ENCODE assay signal across 17 cellular contexts in genomic region chr16:16027728-16028310, GRCh38.
A peak's percentile ranks its signal among the peaks of the same experiment; 100 is the strongest.
DNase-seq lines count a peak whose midpoint lies in the region; ATAC-seq and TF ChIP-seq lines count a peak whose summit lies in the region.
"Had no signal": no experiment of that assay in that cellular context is flagged by ENCODE, and none has a peak within 500 bp of the region (broad histone marks: within the 10 kb centered on the region; RNA-seq: fewer than 3 reads in every experiment).

No MANE protein-coding gene starts in this region.

- peak; percentile 9 for DNase-seq in GF-D8 (lab: John Stamatoyannopoulos, UW)
- DNase-seq in PC-9, result no peak
- DNase-seq in glutamatergic neuron, result no peak
- no peak for DNase-seq in progenitor cell of endocrine pancreas (ENCODE audit: low spot score, unreplicated experiment)
- DNase-seq in LoVo (ENCODE audit: low spot score), result no peak
- DNase-seq in foreskin melanocyte, result no peak
- DNase-seq in stimulated activated naive B cell treated with anti-CD40 and anti-IgM and Interleukin-4, amounts not matched to agents 10 μg/mL and 1 μg/mL and 100 μg/mL, for 72 hours, result no peak
- DNase-seq in OCI-M1 (lab: John Stamatoyannopoulos, UW), result no peak
- DNase-seq: DMS 273 treated with DMSO at 0.1 percent for 48 hours; KBM-7; NCI-H2029 treated with DMSO at 0.1 percent for 48 hours; RPMI8226; stimulated activated CD4-positive, alpha-beta T cell treated with anti-CD3 and anti-CD28 coated beads, Interleukin-2, amount 100 ng/mL, for 24 hours; stimulated activated naive CD4-positive, alpha-beta T cell treated with Interleukin-2 at 50 U/mL for 16 hours had no signal

- peaks cover 63% of the 10 kb centered on the region for H3F3A ChIP-seq in PC-9 (ENCODE audit: insufficient read depth, low read depth)

- POLR2A ChIA-PET in PC-9 (lab: Charles Lee; ENCODE audit: unreplicated experiment), result no interaction called here

- H3K27me3 ChIP-seq in PC-9 (ENCODE audit: insufficient read depth, low read depth), result no peaks in the 10 kb centered on the region

- H3K9me2 ChIP-seq in PC-9 (ENCODE audit: insufficient read depth), result no peaks in the 10 kb centered on the region

- H3K36me3 ChIP-seq in PC-9 (ENCODE audit: low read depth), result peaks cover 28% of the 10 kb centered on the region

- H3K79me2 ChIP-seq in PC-9 (ENCODE audit: low read depth), result peaks cover 69% of the 10 kb centered on the region

- CTCF ChIA-PET in PC-9 (lab: Charles Lee), result no interaction called here

- ATAC-seq in stimulated activated naive B cell treated with anti-CD40 and anti-IgM and Interleukin-4, amounts not matched to agents 10 μg/mL and 1 μg/mL and 100 μg/mL, for 72 hours (replicated peaks), result no peak
- ATAC-seq: HCT116 had no signal

- TF ChIP-seq CTCF in PC-9 (conservative IDR thresholded peaks at IDR 0.05) (no peak), glutamatergic neuron (IDR thresholded peaks at IDR 0.05; ENCODE audit: partially characterized antibody, unreplicated experiment) (no peak), progenitor cell of endocrine pancreas (IDR thresholded peaks at IDR 0.05; ENCODE audit: unreplicated experiment) (no peak)

- H3K4me1 Mint-ChIP-seq in glutamatergic neuron (ENCODE audit: low read depth, unreplicated experiment) (no peaks in the 10 kb centered on the region), progenitor cell of endocrine pancreas (ENCODE audit: low read depth) (peaks cover 15% of the 10 kb centered on the region)
- peaks cover 22 to 43% of the 10 kb centered on the region in 2 donors for H3K4me1 Mint-ChIP-seq in stimulated activated naive B cell treated with anti-CD40 and anti-IgM and Interleukin-4, amounts not matched to agents 10 μg/mL and 1 μg/mL and 100 μg/mL, for 72 hours

- peak overlapping the region; percentile 43; the same call in 1 of the 2 replicates for H3K4me3 ChIP-seq in PC-9

- H3K27me3 Mint-ChIP-seq in glutamatergic neuron (ENCODE audit: unreplicated experiment), result no peaks in the 10 kb centered on the region
- H3K27me3 Mint-ChIP-seq in progenitor cell of endocrine pancreas, result no peaks in the 10 kb centered on the region
- H3K27me3 Mint-ChIP-seq in stimulated activated naive B cell treated with anti-CD40 and anti-IgM and Interleukin-4, amounts not matched to agents 10 μg/mL and 1 μg/mL and 100 μg/mL, for 72 hours, result no peaks in the 10 kb centered on the region

- H3K27ac ChIP-seq in PC-9, result peak overlapping the region; percentile 90
- H3K27ac ChIP-seq: epithelial cell of prostate, VCaP had no signal

- peaks cover 4% of the 10 kb centered on the region for H3K36me3 Mint-ChIP-seq in glutamatergic neuron (ENCODE audit: unreplicated experiment)
- peaks cover 9% of the 10 kb centered on the region for H3K36me3 Mint-ChIP-seq in progenitor cell of endocrine pancreas (ENCODE audit: insufficient read depth)
- peaks cover 32 to 57% of the 10 kb centered on the region in 2 donors for H3K36me3 Mint-ChIP-seq in stimulated activated naive B cell treated with anti-CD40 and anti-IgM and Interleukin-4, amounts not matched to agents 10 μg/mL and 1 μg/mL and 100 μg/mL, for 72 hours

- intact Hi-C loops in PC-9 (cut with micrococcal nuclease; ENCODE audit: unreplicated experiment), result no loop called here

- H3K9me3 ChIP-seq in PC-9 (ENCODE audit: insufficient read depth, low read depth), result no peaks in the 10 kb centered on the region

- H3K27ac Mint-ChIP-seq in glutamatergic neuron (ENCODE audit: unreplicated experiment), result peak overlapping the region; percentile 16
- peak overlapping the region; percentile 96 for H3K27ac Mint-ChIP-seq in progenitor cell of endocrine pancreas
- no peak overlapping the region for H3K27ac Mint-ChIP-seq in stimulated activated naive B cell treated with anti-CD40 and anti-IgM and Interleukin-4, amounts not matched to agents 10 μg/mL and 1 μg/mL and 100 μg/mL, for 72 hours

- H3K9me3 Mint-ChIP-seq in glutamatergic neuron (ENCODE audit: unreplicated experiment) (no peaks in the 10 kb centered on the region), progenitor cell of endocrine pancreas (ENCODE audit: low read depth) (no peaks in the 10 kb centered on the region)
- H3K9me3 Mint-ChIP-seq in stimulated activated naive B cell treated with anti-CD40 and anti-IgM and Interleukin-4, amounts not matched to agents 10 μg/mL and 1 μg/mL and 100 μg/mL, for 72 hours, result no peaks in the 10 kb centered on the region

- BruUV-seq in PC-9 (replicated peaks; lab: Mats Ljungman, UMichigan), result no TSS peak

- peaks cover 77% of the 10 kb centered on the region for H3K4me1 ChIP-seq in PC-9 (replicated peaks; ENCODE audit: insufficient read depth)

- no peak overlapping the region for H2AFZ ChIP-seq in PC-9

- no peaks in the 10 kb centered on the region for H4K20me1 ChIP-seq in PC-9 (ENCODE audit: insufficient read depth)

- H3K4me3 Mint-ChIP-seq in glutamatergic neuron (ENCODE audit: unreplicated experiment) (no peak overlapping the region), progenitor cell of endocrine pancreas (ENCODE audit: low read depth) (peak overlapping the region; percentile 45)
- H3K4me3 Mint-ChIP-seq in stimulated activated naive B cell treated with anti-CD40 and anti-IgM and Interleukin-4, amounts not matched to agents 10 μg/mL and 1 μg/mL and 100 μg/mL, for 72 hours, result no peak overlapping the region

- H3K4me2 ChIP-seq in PC-9, result peak overlapping the region; percentile 69
